28 cellular contexts compared by ENCODE assay signal in the genomic region with DNA sequence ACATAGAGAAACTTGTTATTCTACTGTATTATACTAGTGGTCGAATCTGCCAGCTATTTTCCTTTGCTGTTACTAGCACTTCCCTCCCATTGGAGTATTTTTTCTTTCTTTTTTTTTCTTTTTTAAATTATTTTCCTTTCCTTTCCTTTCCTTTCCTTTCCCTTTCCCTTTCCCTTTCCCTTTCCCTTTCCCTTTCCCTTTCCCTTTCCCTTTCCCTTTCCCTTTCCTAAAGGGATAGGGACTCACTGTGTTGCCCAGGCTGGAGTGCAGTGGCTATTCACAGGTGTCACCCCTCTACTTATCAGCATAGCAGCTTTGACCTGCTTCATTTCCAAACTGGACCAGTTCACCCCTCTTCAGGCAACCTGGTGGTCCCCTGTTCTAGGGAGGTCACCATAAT.
DNase-seq lines count a peak whose midpoint lies in the region; ATAC-seq, FAIRE-seq and TF ChIP-seq lines count a peak whose summit lies in the region.
"Had no signal": no experiment of that assay in that cellular context is flagged by ENCODE, and none has a peak within 500 bp of the region (broad histone marks: within the 10 kb centered on the region; RNA-seq: fewer than 3 reads in every experiment).

No MANE protein-coding gene starts in this region.

- H3K4me1 Mint-ChIP-seq in activated naive CD8-positive, alpha-beta T cell treated with anti-CD3 and anti-CD28 coated beads for 36 hours: no peaks in the 10 kb centered on the region
- H3K4me1 Mint-ChIP-seq in activated naive CD8-positive, alpha-beta T cell treated with anti-CD3 and anti-CD28 coated beads, Interleukin-2, amount 50 U/mL, for 24 hours: no peaks in the 10 kb centered on the region
- H3K4me1 Mint-ChIP-seq in endothelial cell (ENCODE audit: unreplicated experiment): peaks cover 4% of the 10 kb centered on the region
- H3K4me1 Mint-ChIP-seq: CD14-positive monocyte; CD4-positive, alpha-beta memory T cell; CD4-positive, CD25-positive, alpha-beta regulatory T cell; CD8-positive, alpha-beta memory T cell had no signal

- no peaks in the 10 kb centered on the region for H3K9me2 ChIP-seq in Loucy (replicated peaks; ENCODE audit: low read depth, low read length)

- H3K27ac Mint-ChIP-seq in activated naive CD8-positive, alpha-beta T cell treated with anti-CD3 and anti-CD28 coated beads for 36 hours: peak overlapping the region; percentile 29
- no peak overlapping the region for H3K27ac Mint-ChIP-seq in activated naive CD8-positive, alpha-beta T cell treated with anti-CD3 and anti-CD28 coated beads, Interleukin-2, amount 50 U/mL, for 24 hours
- no peak overlapping the region for H3K27ac Mint-ChIP-seq in endothelial cell (ENCODE audit: unreplicated experiment)
- H3K27ac Mint-ChIP-seq: CD4-positive, alpha-beta memory T cell; CD4-positive, CD25-positive, alpha-beta regulatory T cell; CD8-positive, alpha-beta memory T cell had no signal

- no peak for ATAC-seq in activated naive CD8-positive, alpha-beta T cell treated with anti-CD3 and anti-CD28 coated beads, Interleukin-2, amount 50 U/mL, for 24 hours
- ATAC-seq in K562: no peak
- ATAC-seq: GM12878 had no signal

- no peak for TF ChIP-seq EP300 in K562 (IDR thresholded peaks at IDR 0.05; ENCODE audit: low read length)

- no peaks in the 10 kb centered on the region for H3K36me3 ChIP-seq in HEK293 (ENCODE audit: control insufficient read depth in 2 of 2, insufficient read depth in 1 of 2, low read length in 2 of 2)
- no peaks in the 10 kb centered on the region for H3K36me3 ChIP-seq in Loucy (ENCODE audit: insufficient read depth, low read length)
- H3K36me3 ChIP-seq in K562 (ENCODE audit: control insufficient read depth, insufficient read depth, low read length): no peaks in the 10 kb centered on the region
- H3K36me3 ChIP-seq: BE2C, BLaER1 had no signal

- intact Hi-C loops in K562 (cut with micrococcal nuclease): no loop called here

- POLR2A ChIA-PET in HEK293 (lab: Yijun Ruan, JAX) (no interaction called here), K562 (lab: Yijun Ruan, JAX) (no interaction called here), RWPE1 (lab: Yijun Ruan, JAX; ENCODE audit: low non-redundant PET) (no interaction called here)

- no peak overlapping the region for H3K4me3 Mint-ChIP-seq in activated naive CD8-positive, alpha-beta T cell treated with anti-CD3 and anti-CD28 coated beads for 36 hours
- H3K4me3 Mint-ChIP-seq in activated naive CD8-positive, alpha-beta T cell treated with anti-CD3 and anti-CD28 coated beads, Interleukin-2, amount 50 U/mL, for 24 hours: no peak overlapping the region
- H3K4me3 Mint-ChIP-seq in endothelial cell (ENCODE audit: unreplicated experiment): no peak overlapping the region
- H3K4me3 Mint-ChIP-seq: CD14-positive monocyte; CD4-positive, alpha-beta memory T cell; CD4-positive, CD25-positive, alpha-beta regulatory T cell; CD8-positive, alpha-beta memory T cell had no signal

- TF ChIP-seq POLR2A in K562 (conservative IDR thresholded peaks at IDR 0.05) (no peak), GM12892 (IDR thresholded peaks at IDR 0.05; ENCODE audit: low read depth, low read length) (no peak)

- CTCF ChIA-PET in HEK293 (lab: Yijun Ruan, JAX): no interaction called here
- CTCF ChIA-PET in K562 (lab: Yijun Ruan, JAX; ENCODE audit: low intra/inter-chr PET ratio): no interaction called here
- CTCF ChIA-PET in RWPE1 (lab: Yijun Ruan, JAX): no interaction called here

- H3K9me3 Mint-ChIP-seq in activated naive CD8-positive, alpha-beta T cell treated with anti-CD3 and anti-CD28 coated beads for 36 hours: no peaks in the 10 kb centered on the region
- H3K9me3 Mint-ChIP-seq in activated naive CD8-positive, alpha-beta T cell treated with anti-CD3 and anti-CD28 coated beads, Interleukin-2, amount 50 U/mL, for 24 hours: no peaks in the 10 kb centered on the region
- H3K9me3 Mint-ChIP-seq in endothelial cell (ENCODE audit: unreplicated experiment): no peaks in the 10 kb centered on the region
- H3K9me3 Mint-ChIP-seq: CD8-positive, alpha-beta memory T cell had no signal

- H3K4me1 ChIP-seq in HEK293 (ENCODE audit: control insufficient read depth, insufficient read depth, low read length): no peaks in the 10 kb centered on the region
- H3K4me1 ChIP-seq in Loucy (ENCODE audit: insufficient read depth, low read length, poor library complexity, severe bottlenecking): peaks cover 11% of the 10 kb centered on the region
- H3K4me1 ChIP-seq in K562 (replicated peaks in 1 of 2; ENCODE audit: control insufficient read depth in 2 of 2, insufficient read depth in 2 of 2, low read length in 2 of 2): no peaks in the 10 kb centered on the region
- H3K4me1 ChIP-seq: BE2C, BLaER1 had no signal

- H3K4me2 ChIP-seq in Loucy (ENCODE audit: low read depth, low read length, poor library complexity, severe bottlenecking) (peak overlapping the region; percentile 39), K562 (ENCODE audit: insufficient read depth, low read length) (no peak overlapping the region)
- H3K4me2 ChIP-seq: BLaER1 had no signal

- H3K4me3 ChIP-seq in HEK293 (ENCODE audit: low read depth, low read length): no peak overlapping the region
- no peak overlapping the region for H3K4me3 ChIP-seq in Loucy (ENCODE audit: low read length, poor library complexity, severe bottlenecking)
- no peak overlapping the region for H3K4me3 ChIP-seq in K562
- H3K4me3 ChIP-seq: BLaER1, GM12878 had no signal

- no peak for TF ChIP-seq RAD21 in K562 (CRISPR knock-in tag; conservative IDR thresholded peaks at IDR 0.05 in 1 of 2, IDR thresholded peaks at IDR 0.05 in 1 of 2)

- H3K9ac ChIP-seq in Loucy (ENCODE audit: low read depth, low read length, poor library complexity, severe bottlenecking) (no peak overlapping the region), K562 (ENCODE audit: insufficient read depth in 1 of 2, low read depth in 2 of 2, low read length in 2 of 2) (no peak overlapping the region)
- H3K9ac ChIP-seq: BLaER1 had no signal

- H4K20me1 ChIP-seq in Loucy (ENCODE audit: insufficient read depth, low read length, poor library complexity, severe bottlenecking) (no peaks in the 10 kb centered on the region), K562 (replicated peaks; ENCODE audit: control insufficient read depth, insufficient read depth, low read length) (no peaks in the 10 kb centered on the region)
- H4K20me1 ChIP-seq: BLaER1 had no signal

- H3K79me2 ChIP-seq in Loucy (ENCODE audit: insufficient read depth, low read length) (no peaks in the 10 kb centered on the region), K562 (ENCODE audit: control insufficient read depth, insufficient read depth, low read length) (no peaks in the 10 kb centered on the region)

- no peaks in the 10 kb centered on the region for H3F3A ChIP-seq in Loucy (ENCODE audit: low read depth)

- no peaks in the 10 kb centered on the region for H3K27me3 ChIP-seq in Loucy (ENCODE audit: insufficient read depth, low read length, poor library complexity, severe bottlenecking)
- peaks cover 0 to 2% of the 10 kb centered on the region in 2 experiments; a peak in 2 of 5 replicates for H3K27me3 ChIP-seq in K562 (ENCODE audit: control insufficient read depth in 2 of 2, insufficient read depth in 2 of 2, low read length in 2 of 2)
- H3K27me3 ChIP-seq: BE2C, BLaER1 had no signal

- in situ Hi-C loops in K562 (cut with MboI): no loop called here

- H3K27ac ChIP-seq in HEK293 (ENCODE audit: extremely low read depth, low read depth, low read length) (no peak overlapping the region), K562 (ENCODE audit: extremely low read depth, low read depth, low read length) (no peak overlapping the region), RWPE1 (no peak overlapping the region)
- H3K27ac ChIP-seq: BLaER1 had no signal

- peaks cover 18% of the 10 kb centered on the region for H3K27me3 Mint-ChIP-seq in activated naive CD8-positive, alpha-beta T cell treated with anti-CD3 and anti-CD28 coated beads for 36 hours
- H3K27me3 Mint-ChIP-seq in activated naive CD8-positive, alpha-beta T cell treated with anti-CD3 and anti-CD28 coated beads, Interleukin-2, amount 50 U/mL, for 24 hours: peaks cover 9% of the 10 kb centered on the region
- H3K27me3 Mint-ChIP-seq in endothelial cell (ENCODE audit: unreplicated experiment): no peaks in the 10 kb centered on the region

- TF ChIP-seq CTCF in HEK293 (tag by site-specific recombination; IDR thresholded peaks at IDR 0.05) (no peak), Loucy (conservative IDR thresholded peaks at IDR 0.05; ENCODE audit: low read length) (no peak), K562 (IDR thresholded peaks at IDR 0.05 in 2 of 3, conservative IDR thresholded peaks at IDR 0.05 in 1 of 3; ENCODE audit: insufficient read depth in 2 of 3, low read depth in 1 of 3, low read length in 3 of 3) (no peak), endothelial cell (IDR thresholded peaks at IDR 0.05; ENCODE audit: unreplicated experiment) (no peak), RWPE1 (conservative IDR thresholded peaks at IDR 0.05; ENCODE audit: low read depth) (no peak)

- no peaks in the 10 kb centered on the region for H3K36me3 Mint-ChIP-seq in activated naive CD8-positive, alpha-beta T cell treated with anti-CD3 and anti-CD28 coated beads for 36 hours
- H3K36me3 Mint-ChIP-seq in activated naive CD8-positive, alpha-beta T cell treated with anti-CD3 and anti-CD28 coated beads, Interleukin-2, amount 50 U/mL, for 24 hours (ENCODE audit: low read depth): no peaks in the 10 kb centered on the region
- no peaks in the 10 kb centered on the region for H3K36me3 Mint-ChIP-seq in endothelial cell (ENCODE audit: low read depth, unreplicated experiment)
- H3K36me3 Mint-ChIP-seq: CD14-positive monocyte; CD4-positive, alpha-beta memory T cell; CD4-positive, CD25-positive, alpha-beta regulatory T cell; CD8-positive, alpha-beta memory T cell had no signal

- DNase-seq in activated naive CD8-positive, alpha-beta T cell treated with anti-CD3 and anti-CD28 coated beads for 36 hours: no peak
- DNase-seq in activated naive CD8-positive, alpha-beta T cell treated with anti-CD3 and anti-CD28 coated beads, Interleukin-2, amount 50 U/mL, for 24 hours: no peak
- no peak for DNase-seq in K562 (ENCODE audit: extremely low read depth in 1 of 4, low spot score in 3 of 4)
- no peak for DNase-seq in GM12892 (ENCODE audit: insufficient read length)
- DNase-seq in endothelial cell (ENCODE audit: low spot score): no peak
- no peak for DNase-seq in RWPE1 (ENCODE audit: low spot score)
- DNase-seq: 8988T; ACHN; BE2C; C1 segment of cervical spinal cord; CD4-positive, alpha-beta memory T cell; CD4-positive, CD25-positive, alpha-beta regulatory T cell; CD8-positive, alpha-beta memory T cell; COR-L47; DMS 273 treated with DMSO at 0.1 percent for 48 hours; DMS153; DMS53; DMS79; DND-41; EL; GDM1 had no signal

- no peak for FAIRE-seq in K562 (lab: Jason Lieb, UNC)
- FAIRE-seq in GM12892 (lab: Jason Lieb, UNC): no peak
- FAIRE-seq: A204.1, GM12878, GM19239 had no signal

- no peaks in the 10 kb centered on the region for H3K9me1 ChIP-seq in K562 (ENCODE audit: control insufficient read depth, insufficient read depth, low read length)

- H2AFZ ChIP-seq in Loucy (ENCODE audit: low read length) (peak overlapping the region; percentile 79), K562 (ENCODE audit: low read depth, low read length) (no peak overlapping the region)

- WGBS in K562 (ENCODE audit: insufficient coverage, low coverage, missing lambda C conversion rate): 0% methylated on average over 1 of the region's 1 CpG

- H3K9me3 ChIP-seq in HEK293 (ENCODE audit: control insufficient read depth, insufficient read depth, low read depth, low read length): no peaks in the 10 kb centered on the region
- no peaks in the 10 kb centered on the region for H3K9me3 ChIP-seq in Loucy (ENCODE audit: insufficient read depth, low read depth, low read length)
- no peaks in the 10 kb centered on the region for H3K9me3 ChIP-seq in K562 (replicated peaks; ENCODE audit: control insufficient read depth, insufficient read depth, low read depth, low read length)
- H3K9me3 ChIP-seq: BE2C, BLaER1 had no signal

- BruUV-seq in K562 (replicated peaks; lab: Mats Ljungman, UMichigan): no TSS peak
